Comparison of ENCODE assay signal across 8 cellular contexts in the genomic region with DNA sequence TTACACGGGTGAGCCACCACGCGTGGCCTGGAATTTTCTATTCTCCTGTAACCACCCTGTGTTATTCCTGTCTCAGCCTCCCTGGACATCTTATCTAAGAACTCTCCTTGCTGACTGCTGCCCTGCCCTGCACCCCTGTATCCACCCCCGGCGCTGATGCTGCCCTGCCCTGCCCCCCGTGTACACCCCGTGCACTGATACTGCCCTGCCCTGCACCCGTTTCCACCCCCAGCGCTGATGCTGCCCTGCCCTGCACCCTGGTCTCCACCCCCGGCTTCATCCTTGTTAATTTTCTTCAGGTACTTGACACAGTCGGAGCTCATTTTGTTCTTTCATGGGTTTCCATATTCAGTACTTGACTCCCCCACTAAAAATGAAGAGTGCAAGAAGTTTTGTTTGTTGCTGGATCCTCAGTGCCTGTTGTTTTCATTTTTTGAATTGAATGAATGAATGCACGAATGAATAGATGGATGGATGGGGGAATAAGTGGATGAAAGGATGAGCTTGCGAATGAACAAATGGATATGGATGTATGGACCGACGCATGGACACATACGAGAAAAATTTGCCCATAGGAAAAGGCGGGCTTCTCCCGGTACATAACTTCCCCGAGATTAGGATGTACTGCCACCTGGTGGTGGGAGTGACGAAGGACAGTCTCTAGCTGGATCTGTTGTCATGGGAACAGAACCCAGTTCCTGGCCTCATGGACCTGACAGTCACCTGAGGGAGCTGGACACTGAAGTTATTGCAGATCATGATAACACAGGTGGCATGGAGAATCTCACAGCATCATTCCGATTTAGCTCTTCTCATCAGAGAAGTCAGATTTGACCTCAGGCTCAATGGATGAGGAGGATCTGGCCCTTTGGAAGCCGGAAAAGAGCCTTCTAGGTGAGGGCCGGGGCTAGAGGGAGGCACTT. TPM values are rescaled to one million over a fixed set of nuclear protein-coding genes. Genes with fewer than 3 reads are reported as not detected.
A peak's percentile ranks its signal among the peaks of the same experiment; 100 is the strongest.
DNase-seq lines count a peak whose midpoint lies in the region; ATAC-seq and TF ChIP-seq lines count a peak whose summit lies in the region.

No MANE protein-coding gene starts in this region.

- no peaks in the 10 kb centered on the region for H3K4me1 ChIP-seq in mammary epithelial cell (ENCODE audit: insufficient read depth, low read length)

- ATAC-seq in GM21528 (IDR thresholded peaks at IDR 0.05; ENCODE audit: low FRiP score, unreplicated experiment): peak; percentile 70
- peak; percentile 52 for ATAC-seq in activated B cell treated with CpG ODN at 0.5 μM for 24 hours (ENCODE audit: low read depth)
- ATAC-seq in GM21447 (IDR thresholded peaks at IDR 0.05; ENCODE audit: unreplicated experiment): no peak

- no peak overlapping the region for H2AFZ ChIP-seq in mammary epithelial cell (ENCODE audit: low read depth, low read length)

- no peak overlapping the region for H3K4me3 ChIP-seq in AG10803 (ENCODE audit: low read length)
- H3K4me3 ChIP-seq in mammary epithelial cell (replicated peaks in 1 of 3; ENCODE audit: insufficient read depth in 1 of 3, low read depth in 2 of 3, low read length in 3 of 3): no peak overlapping the region

- POLR2A ChIA-PET in activated B cell treated with CpG ODN at 0.5 μM for 24 hours (lab: Charles Lee): no interaction called here

- no peaks in the 10 kb centered on the region for H3K27me3 ChIP-seq in mammary epithelial cell (ENCODE audit: insufficient read depth, low read length)

- no peak overlapping the region for H3K4me3 Mint-ChIP-seq in activated B cell treated with CpG ODN at 0.5 μM for 24 hours

- dilution Hi-C loops in mammary epithelial cell (cut with HindIII; ENCODE audit: low sequenced_read_pairs): no loop called here

- H3K9me3 ChIP-seq in mammary epithelial cell (replicated peaks; ENCODE audit: insufficient read depth, low read length): peaks cover 4% of the 10 kb centered on the region

- no peaks in the 10 kb centered on the region for H3K36me3 Mint-ChIP-seq in activated B cell treated with CpG ODN at 0.5 μM for 24 hours (ENCODE audit: low read depth)

- peaks cover 6% of the 10 kb centered on the region for H3K4me1 Mint-ChIP-seq in activated B cell treated with CpG ODN at 0.5 μM for 24 hours

- peak; percentile 66 for DNase-seq in AG10803 (ENCODE audit: low read depth)
- peak; percentile 57 for DNase-seq in NCI-H2227 treated with DMSO at 0.1 percent for 48 hours (lab: John Stamatoyannopoulos, UW)
- peak; percentile 26 for DNase-seq in activated B cell treated with CpG ODN at 0.5 μM for 24 hours
- peak; percentile 67 for DNase-seq in mammary epithelial cell
- DNase-seq in islet precursor cell: peak; percentile 84
- peak; percentile 49 to 61 (median 59) for DNase-seq in stimulated activated CD4-positive, alpha-beta T cell treated with anti-CD3 and anti-CD28 coated beads, Interleukin-1b, Interleukin-23, amount 100 ng/mL, for 24 hours (ENCODE audit: low read depth in 4 of 4, low spot score in 1 of 4)

- CTCF ChIA-PET in activated B cell treated with CpG ODN at 0.5 μM for 24 hours (lab: Charles Lee): interaction anchor here (0.6 to 1.9 kb wide), 16 partner anchors 9 to 1618 kb away, joined by 3 to 20 read pairs (median 3); no protein-coding TSS in a partner anchor
- CTCF ChIA-PET in mammary epithelial cell (lab: Charles Lee; ENCODE audit: low non-redundant PET): interaction anchor here (0.5 to 0.7 kb wide), 3 partner anchors 10 to 273 kb away, joined by 3 to 5 read pairs (median 3); no protein-coding TSS in a partner anchor

- in situ Hi-C loops in mammary epithelial cell (cut with MboI; ENCODE audit: low sequenced_read_pairs in 2 of 2): no loop called here

- H3K27ac ChIP-seq in mammary epithelial cell (ENCODE audit: insufficient read depth, low read depth, low read length): no peak overlapping the region

- no peak overlapping the region for H3K27ac Mint-ChIP-seq in activated B cell treated with CpG ODN at 0.5 μM for 24 hours

- H3K79me2 ChIP-seq in mammary epithelial cell (ENCODE audit: insufficient read depth, low read length): no peaks in the 10 kb centered on the region

- peaks cover 2% of the 10 kb centered on the region for H3K9me3 Mint-ChIP-seq in activated B cell treated with CpG ODN at 0.5 μM for 24 hours

- intact Hi-C loops in activated B cell treated with CpG ODN at 0.5 μM for 24 hours (cut with micrococcal nuclease): loop anchor here (1.0 kb wide), 1 partner anchor 344 kb away; no protein-coding TSS in a partner anchor
- intact Hi-C loops in mammary epithelial cell (cut with micrococcal nuclease): loop anchor here (1.0 to 2.0 kb wide), 6 partner anchors 40 to 534 kb away; a partner anchor contains a TSS

- 18% methylated on average over 14 of the region's 23 CpGs for WGBS in mammary epithelial cell (ENCODE audit: low coverage, missing lambda C conversion rate)

- H4K20me1 ChIP-seq in mammary epithelial cell (ENCODE audit: insufficient read depth, low read length): no peaks in the 10 kb centered on the region

- no peak overlapping the region for H3K9ac ChIP-seq in mammary epithelial cell (ENCODE audit: insufficient read depth, low read length)

- H3K36me3 ChIP-seq in mammary epithelial cell (ENCODE audit: insufficient read depth, low read length): no peaks in the 10 kb centered on the region

- no peak overlapping the region for H3K4me2 ChIP-seq in mammary epithelial cell (ENCODE audit: insufficient read depth, low read depth, low read length)

- no TSS peak for BruUV-seq in mammary epithelial cell (replicated peaks; lab: Mats Ljungman, UMichigan)

- peaks cover 20% of the 10 kb centered on the region for H3K27me3 Mint-ChIP-seq in activated B cell treated with CpG ODN at 0.5 μM for 24 hours

- TF ChIP-seq CTCF in AG10803 (conservative IDR thresholded peaks at IDR 0.05; ENCODE audit: low read length) (peak; percentile 98), activated B cell treated with CpG ODN at 0.5 μM for 24 hours (IDR thresholded peaks at IDR 0.05) (no peak), mammary epithelial cell (conservative IDR thresholded peaks at IDR 0.05 in 1 of 2, IDR thresholded peaks at IDR 0.05 in 1 of 2; ENCODE audit: extremely low read depth in 1 of 2, insufficient read depth in 1 of 2, low read depth in 1 of 2, low read length in 2 of 2) (peak; percentile 95 to 96)

RNA-seq across cellular contexts. Expression of a gene that starts 14.9 kb away (rescaled TPM):
- not detected in 2 replicates for total RNA-seq in activated B cell treated with CpG ODN at 0.5 μM for 24 hours
- total RNA-seq in mammary epithelial cell: not detected
- not detected for polyA plus RNA-seq in mammary epithelial cell
- not detected for polyA minus RNA-seq in mammary epithelial cell

RNA-seq across cellular contexts. Expression of a gene that starts 40.8 kb away (rescaled TPM):
- 0.39 and 1.8 TPM in 2 replicates for total RNA-seq in activated B cell treated with CpG ODN at 0.5 μM for 24 hours
- total RNA-seq in mammary epithelial cell: 10 to 100 TPM; 18.7 to 76.3 TPM
- 28.3 TPM for polyA plus RNA-seq in mammary epithelial cell
- polyA minus RNA-seq in mammary epithelial cell: 63.9 TPM

RNA-seq across cellular contexts. Expression of a gene that starts 57.1 kb away (rescaled TPM):
- total RNA-seq in activated B cell treated with CpG ODN at 0.5 μM for 24 hours: not detected in 2 replicates
- not detected for total RNA-seq in mammary epithelial cell
- not detected for polyA plus RNA-seq in mammary epithelial cell
- polyA minus RNA-seq in mammary epithelial cell: not detected

Comparison
In these comparisons a context has a peak if more than half of its experiments do, and no peak if none do; other contexts are left out.
1. DNase-seq: peak in every context shown above with its lines; median percentile 84 in islet precursor cell; 67 in mammary epithelial cell; 66 in AG10803; 59 in stimulated activated CD4-positive, alpha-beta T cell treated with anti-CD3 and anti-CD28 coated beads, Interleukin-1b, Interleukin-23, amount 100 ng/mL, for 24 hours; 57 in NCI-H2227 treated with DMSO at 0.1 percent for 48 hours; 26 in activated B cell treated with CpG ODN at 0.5 μM for 24 hours.